In genomic region chr12:80411787-80412186, GRCh38 we compare ENCODE assay signal across 1 cellular context.
TF ChIP-seq lines count a peak whose summit lies in the region.

No MANE protein-coding gene starts in this region.

TF ChIP-seq in GM12878, 131 proteins besides CTCF, POLR2A, EP300 and RAD21 (continued from another document):
- TF ChIP-seq ZBTB40 (IDR thresholded peaks at IDR 0.05; ENCODE audit: borderline replicate concordance) (no peak), FOXK2 (IDR thresholded peaks at IDR 0.05) (no peak), REST (IDR thresholded peaks at IDR 0.05; ENCODE audit: low read depth, low read length) (no peak), IKZF1 (conservative IDR thresholded peaks at IDR 0.05) (no peak)
